ENCODE assay signal across 12 cellular contexts in genomic region chr18:40094441-40094840, GRCh38.
"Had no signal": no experiment of that assay in that cellular context is flagged by ENCODE, and none has a peak within 500 bp of the region (broad histone marks: within the 10 kb centered on the region; RNA-seq: fewer than 3 reads in every experiment).

No MANE protein-coding gene starts in this region.

- H3K27me3 ChIP-seq: colonic mucosa, right lobe of liver, spleen, stomach had no signal

- H3K4me3 ChIP-seq: colonic mucosa, lower lobe of right lung, right lobe of liver, spleen, stomach had no signal

- DNase-seq: activated CD4-positive, CD25-positive, alpha-beta regulatory T cell treated with anti-CD3 and anti-CD28 coated beads, Interleukin-2, amount 50 U/mL, for 72 hours; activated naive CD8-positive, alpha-beta T cell treated with anti-CD3 and anti-CD28 coated beads for 36 hours; anterior cingulate cortex; colonic mucosa; glutamatergic neuron; left cardiac atrium; lower lobe of right lung; right lobe of liver; spleen; stomach; T-cell; T-helper 9 cell had no signal

- H3K36me3 ChIP-seq: colonic mucosa, lower lobe of right lung, right lobe of liver, spleen, stomach had no signal

- H3K27ac ChIP-seq: colonic mucosa, lower lobe of right lung, right lobe of liver, spleen, stomach had no signal
